9 cellular contexts compared by ENCODE assay signal in genomic region chr11:35586216-35586615, GRCh38.
"Had no signal": no experiment of that assay in that cellular context is flagged by ENCODE, and none has a peak within 500 bp of the region (broad histone marks: within the 10 kb centered on the region; RNA-seq: fewer than 3 reads in every experiment).

No MANE protein-coding gene starts in this region.

- H3K4me3 ChIP-seq: GM23338, K562 had no signal

- H3K4me2 ChIP-seq: GM23338 had no signal

- FAIRE-seq: H1, H54, HepG2, K562 had no signal

- H2AFZ ChIP-seq: GM23338 had no signal

- ATAC-seq: GM23338, HepG2, K562 had no signal

- H3K27ac ChIP-seq: HL-60 had no signal

- DNase-seq: H9, HCEC 1CT, KG1 had no signal
